8 cellular contexts compared by ENCODE assay signal in genomic region chr21:34886554-34887385, GRCh38.
DNase-seq lines count a peak whose midpoint lies in the region; ATAC-seq, FAIRE-seq and TF ChIP-seq lines count a peak whose summit lies in the region.

No MANE protein-coding gene starts in this region.

- ATAC-seq in HCT116 (no peak), T-cell (replicated peaks in 1 of 4) (no peak)

- H3K4me1 Mint-ChIP-seq in T-cell, result peaks cover 61 to 68% (median 62%) of the 10 kb centered on the region in 3 donors

- H3K4me1 ChIP-seq in HCT116 (ENCODE audit: control insufficient read depth in 1 of 2, insufficient read depth in 2 of 2, low read length in 2 of 2), result peaks cover 31 to 66% of the 10 kb centered on the region in 2 experiments
- H3K4me1 ChIP-seq in effector memory CD4-positive, alpha-beta T cell (ENCODE audit: control insufficient read depth, insufficient read depth, low read length, poor library complexity, severe bottlenecking), result peaks cover 32% of the 10 kb centered on the region
- H3K4me1 ChIP-seq in mononuclear cell (ENCODE audit: insufficient read depth, low read length), result peaks cover 80% of the 10 kb centered on the region
- peaks cover 0 to 61% (median 30%) of the 10 kb centered on the region in 4 donors for H3K4me1 ChIP-seq in transverse colon

- WGBS in transverse colon (ENCODE audit: low coverage in 1 of 2), 2 donors, result 0 to 12% methylated on average over 4 to 54 of the region's 64 CpGs

- no peaks in the 10 kb centered on the region for H3K27me3 Mint-ChIP-seq in T-cell

- in situ Hi-C loops in transverse colon (cut with MboI; ENCODE audit: low pct_ligation_motif_present in 1 of 4, low pct_unique_long_range_greater_than_20kb in 1 of 4, low sequenced_read_pairs in 3 of 4), result loop anchor here in 3 of 4 donors (10.0 to 25.0 kb wide), 4 partner anchors 142 to 1051 kb away; no protein-coding TSS in a partner anchor

- H3K79me2 ChIP-seq in HCT116 (ENCODE audit: insufficient read depth, low read length), result peaks cover 63% of the 10 kb centered on the region

- POLR2A ChIA-PET in HCT116 (lab: Charles Lee), result interaction anchor here (1.0 to 3.9 kb wide), 5 partner anchors 41 to 140 kb away, joined by 3 to 33 read pairs (median 7); no protein-coding TSS in a partner anchor
- POLR2A ChIA-PET in T-cell (lab: Charles Lee), result interaction anchor here in 1 of 2 donors (0.7 to 1.0 kb wide), 2 partner anchors 8 to 59 kb away, joined by 3 to 5 read pairs; no protein-coding TSS in a partner anchor

- H3K27me3 ChIP-seq in HCT116 (ENCODE audit: insufficient read depth, low read length), result no peaks in the 10 kb centered on the region
- no peaks in the 10 kb centered on the region for H3K27me3 ChIP-seq in effector memory CD4-positive, alpha-beta T cell (replicated peaks; ENCODE audit: control insufficient read depth, insufficient read depth, low read length, poor library complexity, severe bottlenecking)
- H3K27me3 ChIP-seq in mononuclear cell (ENCODE audit: insufficient read depth, low read length), result no peaks in the 10 kb centered on the region
- H3K27me3 ChIP-seq in transverse colon, result peaks cover 32% of the 10 kb centered on the region

- no peak for DNase-seq in HCT116 (ENCODE audit: low read depth, low spot score)
- DNase-seq in T-cell, result peak in 8 of 34 experiments; percentile 7 to 32 (median 20)
- no peak for DNase-seq in effector memory CD4-positive, alpha-beta T cell
- DNase-seq in transverse colon, result peak; percentile 37
- no peak for DNase-seq in GOT3 (lab: John Stamatoyannopoulos, UW)
- DNase-seq in NCI-H510A treated with DMSO at 0.1 percent for 48 hours (lab: John Stamatoyannopoulos, UW), result no peak
- no peak for DNase-seq in D721Med (ENCODE audit: insufficient read length, low spot score)

- H4K20me1 ChIP-seq in HCT116 (ENCODE audit: insufficient read depth), result no peaks in the 10 kb centered on the region

- RAD21 ChIA-PET in HCT116 (lab: Charles Lee; ENCODE audit: low non-redundant PET in 1 of 2, low total read pairs in 2 of 2, uncharacterized antibody in 2 of 2, unreplicated experiment in 2 of 2), result interaction anchor here (0.6 to 3.4 kb wide), 6 partner anchors 22 to 373 kb away, joined by 3 to 23 read pairs (median 6); no protein-coding TSS in a partner anchor

- TF ChIP-seq POLR2A in HCT116 (IDR thresholded peaks at IDR 0.05; ENCODE audit: borderline replicate concordance, extremely low read depth, insufficient read depth, insufficient read length), result no peak
- TF ChIP-seq POLR2A in transverse colon (IDR thresholded peaks at IDR 0.05), result peak; percentile 1

- no TSS peak for BruUV-seq in HCT116 (replicated peaks; lab: Mats Ljungman, UMichigan)

- H3K9me3 ChIP-seq in HCT116 (ENCODE audit: control insufficient read depth in 1 of 2, insufficient read depth in 1 of 2, low read depth in 1 of 2, low read length in 2 of 2) (no peaks in the 10 kb centered on the region), mononuclear cell (ENCODE audit: low read depth, low read length) (no peaks in the 10 kb centered on the region), transverse colon (no peaks in the 10 kb centered on the region)
- no peaks in the 10 kb centered on the region for H3K9me3 ChIP-seq in effector memory CD4-positive, alpha-beta T cell (ENCODE audit: control insufficient read depth, low read length)

- peak overlapping the region; percentile 100 for H3K4me2 ChIP-seq in HCT116 (ENCODE audit: low read length)

- intact Hi-C loops in HCT116 (cut with micrococcal nuclease), result loop anchor here (5.0 kb wide), 4 partner anchors 166 to 331 kb away; no protein-coding TSS in a partner anchor
- intact Hi-C loops in transverse colon (cut with DNase I; ENCODE audit: low total_unique reads), result loop anchor here (10.0 kb wide), 2 partner anchors 92 to 142 kb away; no protein-coding TSS in a partner anchor

- H3K9ac ChIP-seq in HCT116 (ENCODE audit: low read length), result peak overlapping the region; percentile 87

- peak overlapping the region; percentile 93 for H3K27ac ChIP-seq in HCT116 (ENCODE audit: low read depth, low read length)
- H3K27ac ChIP-seq in effector memory CD4-positive, alpha-beta T cell (ENCODE audit: insufficient read depth, low read length, poor library complexity, severe bottlenecking), result peak overlapping the region; percentile 36
- peak overlapping the region; percentile 95 to 99 (median 97) for H3K27ac ChIP-seq in transverse colon

- TF ChIP-seq EP300 in transverse colon (IDR thresholded peaks at IDR 0.05; ENCODE audit: low read depth), result no peak

- H3K36me3 ChIP-seq in HCT116 (ENCODE audit: control insufficient read depth in 1 of 2, insufficient read depth in 2 of 2, low read length in 2 of 2) (peaks cover 0 to 5% of the 10 kb centered on the region in 2 experiments; a peak in 1 of 4 replicates), transverse colon (no peaks in the 10 kb centered on the region)
- peaks cover 2% of the 10 kb centered on the region for H3K36me3 ChIP-seq in effector memory CD4-positive, alpha-beta T cell (ENCODE audit: control insufficient read depth, insufficient read depth, low read length)

- peaks cover 9% of the 10 kb centered on the region for H3K36me3 Mint-ChIP-seq in T-cell

- peak overlapping the region; percentile 96 to 98 for H3K27ac Mint-ChIP-seq in T-cell

- CTCF ChIA-PET in HCT116 (lab: Charles Lee) (interaction anchor here (0.9 to 4.6 kb wide), 6 partner anchors 104 to 953 kb away, joined by 3 to 31 read pairs (median 4); no protein-coding TSS in a partner anchor), T-cell (lab: Charles Lee) (interaction anchor here in 1 of 2 donors (0.5 to 1.8 kb wide), 10 partner anchors 13 to 1229 kb away, joined by 3 to 8 read pairs (median 4); no protein-coding TSS in a partner anchor)

- FAIRE-seq in D721Med (lab: Jason Lieb, UNC), result no peak

- no peak for TF ChIP-seq CTCF in HCT116 (IDR thresholded peaks at IDR 0.05 in 2 of 3, conservative IDR thresholded peaks at IDR 0.05 in 1 of 3; ENCODE audit: borderline replicate concordance in 1 of 3, insufficient read depth in 1 of 3, low read depth in 2 of 3, low read length in 2 of 3)
- TF ChIP-seq CTCF in transverse colon (IDR thresholded peaks at IDR 0.05), result no peak
- TF ChIP-seq CTCF in D721Med (IDR thresholded peaks at IDR 0.05; ENCODE audit: insufficient read depth, missing control alignments), result no peak

- H3K4me3 Mint-ChIP-seq in T-cell, result peak overlapping the region; percentile 88 to 98 (median 96)

- no peak for TF ChIP-seq RAD21 in HCT116 (IDR thresholded peaks at IDR 0.05; ENCODE audit: low read depth)

- H2AFZ ChIP-seq in HCT116 (ENCODE audit: low read depth, low read length, poor library complexity, severe bottlenecking), result no peak overlapping the region

- H3K4me3 ChIP-seq in HCT116 (replicated peaks in 1 of 2; ENCODE audit: low read depth in 1 of 2, low read length in 2 of 2) (peak overlapping the region; percentile 68 to 81), mononuclear cell (ENCODE audit: low read length) (peak overlapping the region; percentile 64), transverse colon (peak overlapping the region; percentile 27 to 86 (median 74))
- H3K4me3 ChIP-seq in effector memory CD4-positive, alpha-beta T cell (ENCODE audit: insufficient read depth, low read depth, low read length, poor library complexity, severe bottlenecking), result peak overlapping the region; percentile 65

- no peaks in the 10 kb centered on the region for H3K9me2 ChIP-seq in HCT116 (ENCODE audit: insufficient read depth)

- H3K9me3 Mint-ChIP-seq in T-cell, result no peaks in the 10 kb centered on the region

TF ChIP-seq in HCT116, 20 proteins besides CTCF, POLR2A, EP300 and RAD21 (continues in another document):
- TF ChIP-seq ZFX (IDR thresholded peaks at IDR 0.05), result no peak
- no peak for TF ChIP-seq REST (IDR thresholded peaks at IDR 0.05; ENCODE audit: low read depth)
- no peak for TF ChIP-seq ATF3 (IDR thresholded peaks at IDR 0.05)
- no peak for TF ChIP-seq ELF1 (IDR thresholded peaks at IDR 0.05; ENCODE audit: borderline replicate concordance, low read depth)
- no peak for TF ChIP-seq FOSL1 (IDR thresholded peaks at IDR 0.05; ENCODE audit: low read depth)
- no peak for TF ChIP-seq JUND (IDR thresholded peaks at IDR 0.05)
- TF ChIP-seq TCF7L2 (IDR thresholded peaks at IDR 0.05; ENCODE audit: borderline replicate concordance, extremely low read depth, insufficient read depth, insufficient read length), result no peak
- no peak for TF ChIP-seq EZH2 (IDR thresholded peaks at IDR 0.05)
- TF ChIP-seq EZH2phosphoT487 (IDR thresholded peaks at IDR 0.05; ENCODE audit: borderline replicate concordance), result no peak
- no peak for TF ChIP-seq CBX3 (IDR thresholded peaks at IDR 0.05; ENCODE audit: low read depth)
- no peak for TF ChIP-seq POLR2AphosphoS5 (IDR thresholded peaks at IDR 0.05; ENCODE audit: low read depth, low read length)
- no peak for TF ChIP-seq SRF (IDR thresholded peaks at IDR 0.05; ENCODE audit: low read depth)
- no peak for TF ChIP-seq CEBPB (IDR thresholded peaks at IDR 0.05; ENCODE audit: low read depth)
- no peak for TF ChIP-seq SIN3A (IDR thresholded peaks at IDR 0.05; ENCODE audit: low read depth)

Comparison
In these comparisons a context has a peak if more than half of its experiments do, and no peak if none do; other contexts are left out.
1. H3K27ac ChIP-seq: peak in every context shown above with its lines; median percentile 97 in transverse colon; 93 in HCT116; 36 in effector memory CD4-positive, alpha-beta T cell.